ENCODE assay signal across 19 cellular contexts in genomic region chr2:99398303-99398702, GRCh38.
DNase-seq lines count a peak whose midpoint lies in the region; ATAC-seq and TF ChIP-seq lines count a peak whose summit lies in the region.
"Had no signal": no experiment of that assay in that cellular context is flagged by ENCODE, and none has a peak within 500 bp of the region (broad histone marks: within the 10 kb centered on the region; RNA-seq: fewer than 3 reads in every experiment).

No MANE protein-coding gene starts in this region.

- TF ChIP-seq CTCF in Calu3 (IDR thresholded peaks at IDR 0.05; ENCODE audit: unreplicated experiment) (no peak), dorsolateral prefrontal cortex (IDR thresholded peaks at IDR 0.05 in 54 of 56, conservative IDR thresholded peaks at IDR 0.05 in 2 of 56; ENCODE audit: low read depth in 1 of 56, partially characterized antibody in 56 of 56) (no peak)
- no peak for TF ChIP-seq CTCF in CD4-positive, alpha-beta T cell (IDR thresholded peaks at IDR 0.05)

- BruUV-seq in Calu3 (replicated peaks; lab: Mats Ljungman, UMichigan), result no TSS peak

- POLR2A ChIA-PET in activated CD4-positive, alpha-beta T cell treated with anti-CD3 and anti-CD28 coated beads for 36 hours (lab: Charles Lee), result no interaction called here
- POLR2A ChIA-PET in naive thymus-derived CD4-positive, alpha-beta T cell (lab: Charles Lee), result interaction anchor here (1.1 kb wide), 1 partner anchor 11 kb away, joined by 3 read pairs; no protein-coding TSS in a partner anchor
- POLR2A ChIA-PET in CD4-positive, alpha-beta T cell (lab: Charles Lee), result no interaction called here

- H3K36me3 ChIP-seq in naive thymus-derived CD4-positive, alpha-beta T cell (ENCODE audit: control insufficient read depth in 2 of 3, insufficient read depth in 3 of 3, low read length in 3 of 3), result peaks cover 15 to 97% (median 27%) of the 10 kb centered on the region in 3 experiments

- peak overlapping the region; percentile 32 for H3K27ac Mint-ChIP-seq in activated CD4-positive, alpha-beta T cell treated with anti-CD3 and anti-CD28 coated beads for 36 hours
- H3K27ac Mint-ChIP-seq in Calu3 (ENCODE audit: unreplicated experiment), result peak overlapping the region; percentile 54
- peak overlapping the region in 8 of 9 donors; percentile 1 to 86 (median 41) for H3K27ac Mint-ChIP-seq in naive thymus-derived CD4-positive, alpha-beta T cell
- no peak overlapping the region for H3K27ac Mint-ChIP-seq in CD4-positive, alpha-beta T cell
- H3K27ac Mint-ChIP-seq: progenitor cell of endocrine pancreas had no signal

- no peaks in the 10 kb centered on the region for H3K27me3 ChIP-seq in dorsolateral prefrontal cortex
- H3K27me3 ChIP-seq in naive thymus-derived CD4-positive, alpha-beta T cell (ENCODE audit: control insufficient read depth in 2 of 2, insufficient read depth in 2 of 2, low read length in 2 of 2), result no peaks in the 10 kb centered on the region
- H3K27me3 ChIP-seq in CD4-positive, alpha-beta T cell (ENCODE audit: control insufficient read depth, insufficient read depth, low read length), result no peaks in the 10 kb centered on the region
- H3K27me3 ChIP-seq: SJSA1 had no signal

- CTCF ChIA-PET in activated CD4-positive, alpha-beta T cell treated with anti-CD3 and anti-CD28 coated beads for 36 hours (lab: Charles Lee), result interaction anchor here (0.6 kb wide), 1 partner anchor 48 kb away, joined by 4 read pairs; no protein-coding TSS in a partner anchor
- CTCF ChIA-PET in Calu3 (lab: Charles Lee), result interaction anchor here (0.7 kb wide), 1 partner anchor 243 kb away, joined by 3 read pairs; no protein-coding TSS in a partner anchor
- CTCF ChIA-PET in naive thymus-derived CD4-positive, alpha-beta T cell (lab: Charles Lee), result no interaction called here
- CTCF ChIA-PET in CD4-positive, alpha-beta T cell (lab: Charles Lee), result no interaction called here

- DNase-seq in activated CD4-positive, alpha-beta T cell treated with anti-CD3 and anti-CD28 coated beads for 36 hours, result no peak
- no peak for DNase-seq in activated CD4-positive, alpha-beta T cell treated with anti-CD3 and anti-CD28 coated beads, Interleukin-2, amount 50 U/mL, for 1 hour
- DNase-seq in Calu3 (no peak), dorsolateral prefrontal cortex (no peak), SW 1271 (lab: John Stamatoyannopoulos, UW) (no peak)
- DNase-seq in naive thymus-derived CD4-positive, alpha-beta T cell, result no peak
- no peak for DNase-seq in CD4-positive, alpha-beta T cell
- DNase-seq: activated CD8-positive, alpha-beta memory T cell treated with anti-CD3 and anti-CD28 coated beads, Interleukin-2, amount 50 U/mL, for 4 hours; C1 segment of cervical spinal cord; DMS79; effector memory CD4-positive, alpha-beta T cell; NCI-H1105 treated with DMSO at 0.1 percent for 48 hours; PC-9; stimulated activated CD4-positive, alpha-beta T cell treated with anti-CD3 and anti-CD28 coated beads, Interleukin-4, amount 100 ng/mL, for 4 hours; T-helper 9 cell had no signal

- H3K27me3 Mint-ChIP-seq in activated CD4-positive, alpha-beta T cell treated with anti-CD3 and anti-CD28 coated beads for 36 hours, result no peaks in the 10 kb centered on the region
- H3K27me3 Mint-ChIP-seq in Calu3 (ENCODE audit: unreplicated experiment), result no peaks in the 10 kb centered on the region
- no peaks in the 10 kb centered on the region for H3K27me3 Mint-ChIP-seq in naive thymus-derived CD4-positive, alpha-beta T cell
- H3K27me3 Mint-ChIP-seq in CD4-positive, alpha-beta T cell, result no peaks in the 10 kb centered on the region
- H3K27me3 Mint-ChIP-seq: progenitor cell of endocrine pancreas had no signal

- H3K27ac ChIP-seq in dorsolateral prefrontal cortex, result peak overlapping the region in 56 of 59 donors; percentile 2 to 93 (median 79)
- H3K27ac ChIP-seq in naive thymus-derived CD4-positive, alpha-beta T cell (ENCODE audit: low read depth, low read length), result no peak overlapping the region
- no peak overlapping the region for H3K27ac ChIP-seq in CD4-positive, alpha-beta T cell (ENCODE audit: low read depth, low read length)
- H3K27ac ChIP-seq: PC-9, SJSA1 had no signal

- H3K4me3 Mint-ChIP-seq in activated CD4-positive, alpha-beta T cell treated with anti-CD3 and anti-CD28 coated beads for 36 hours, result no peak overlapping the region
- H3K4me3 Mint-ChIP-seq in Calu3 (ENCODE audit: low read depth, unreplicated experiment), result no peak overlapping the region
- H3K4me3 Mint-ChIP-seq in naive thymus-derived CD4-positive, alpha-beta T cell, result peak overlapping the region in 1 of 10 donors; percentile 40
- H3K4me3 Mint-ChIP-seq in CD4-positive, alpha-beta T cell, result no peak overlapping the region

- ATAC-seq in activated CD4-positive, alpha-beta T cell treated with anti-CD3 and anti-CD28 coated beads for 36 hours, result no peak
- no peak for ATAC-seq in naive thymus-derived CD4-positive, alpha-beta T cell
- ATAC-seq in HG02870 (IDR thresholded peaks at IDR 0.05; ENCODE audit: unreplicated experiment), result no peak
- ATAC-seq in CD4-positive, alpha-beta T cell (ENCODE audit: poor library complexity), result no peak
- ATAC-seq: activated CD4-positive, CD25-positive, alpha-beta regulatory T cell treated with anti-CD3 and anti-CD28 coated beads, Interleukin-2, amount 50 U/mL, for 24 hours had no signal

- H3K4me1 ChIP-seq in naive thymus-derived CD4-positive, alpha-beta T cell (ENCODE audit: control insufficient read depth in 2 of 2, insufficient read depth in 2 of 2, low read length in 2 of 2), result no peaks in the 10 kb centered on the region
- H3K4me1 ChIP-seq: SJSA1 had no signal

- intact Hi-C loops in activated CD4-positive, alpha-beta T cell treated with anti-CD3 and anti-CD28 coated beads for 36 hours (cut with DNase I, micrococcal nuclease), result no loop called here
- intact Hi-C loops in Calu3 (cut with micrococcal nuclease; ENCODE audit: unreplicated experiment), result no loop called here
- intact Hi-C loops in dorsolateral prefrontal cortex (cut with DNase I), result no loop called here
- intact Hi-C loops in naive thymus-derived CD4-positive, alpha-beta T cell (cut with micrococcal nuclease), result no loop called here
- intact Hi-C loops in CD4-positive, alpha-beta T cell (cut with DNase I, micrococcal nuclease), result no loop called here

- H3K4me3 ChIP-seq in dorsolateral prefrontal cortex, result no peak overlapping the region
- no peak overlapping the region for H3K4me3 ChIP-seq in naive thymus-derived CD4-positive, alpha-beta T cell (ENCODE audit: low read length)
- H3K4me3 ChIP-seq: PC-9, SJSA1 had no signal

- H3K36me3 Mint-ChIP-seq in activated CD4-positive, alpha-beta T cell treated with anti-CD3 and anti-CD28 coated beads for 36 hours (ENCODE audit: low read depth), result peaks cover 45% of the 10 kb centered on the region
- H3K36me3 Mint-ChIP-seq in Calu3 (ENCODE audit: insufficient read depth, unreplicated experiment), result peaks cover 65% of the 10 kb centered on the region
- peaks cover 18 to 64% (median 30%) of the 10 kb centered on the region in 5 donors for H3K36me3 Mint-ChIP-seq in naive thymus-derived CD4-positive, alpha-beta T cell
- H3K36me3 Mint-ChIP-seq in CD4-positive, alpha-beta T cell (ENCODE audit: low read depth), result peaks cover 87% of the 10 kb centered on the region

- peaks cover 4% of the 10 kb centered on the region for H3K4me1 Mint-ChIP-seq in activated CD4-positive, alpha-beta T cell treated with anti-CD3 and anti-CD28 coated beads for 36 hours
- H3K4me1 Mint-ChIP-seq in Calu3 (ENCODE audit: low read depth, unreplicated experiment), result no peaks in the 10 kb centered on the region
- H3K4me1 Mint-ChIP-seq in naive thymus-derived CD4-positive, alpha-beta T cell, result peaks cover 0 to 7% (median 4%) of the 10 kb centered on the region in 7 donors
- H3K4me1 Mint-ChIP-seq in CD4-positive, alpha-beta T cell (ENCODE audit: low read depth), result peaks cover 2% of the 10 kb centered on the region

- H3K9me3 Mint-ChIP-seq in activated CD4-positive, alpha-beta T cell treated with anti-CD3 and anti-CD28 coated beads for 36 hours (ENCODE audit: low read depth), result no peaks in the 10 kb centered on the region
- no peaks in the 10 kb centered on the region for H3K9me3 Mint-ChIP-seq in Calu3 (ENCODE audit: low read depth, unreplicated experiment)
- no peaks in the 10 kb centered on the region for H3K9me3 Mint-ChIP-seq in naive thymus-derived CD4-positive, alpha-beta T cell
- no peaks in the 10 kb centered on the region for H3K9me3 Mint-ChIP-seq in CD4-positive, alpha-beta T cell

- H3K9me3 ChIP-seq in naive thymus-derived CD4-positive, alpha-beta T cell (ENCODE audit: control insufficient read depth in 2 of 3, low read length in 3 of 3), result no peaks in the 10 kb centered on the region
- no peaks in the 10 kb centered on the region for H3K9me3 ChIP-seq in CD4-positive, alpha-beta T cell (ENCODE audit: control insufficient read depth, low read length)
- H3K9me3 ChIP-seq: SJSA1 had no signal

Comparison
In these comparisons a context has a peak if more than half of its experiments do, and no peak if none do; other contexts are left out.
1. H3K27ac ChIP-seq: peak in dorsolateral prefrontal cortex (56 of 59); none in naive thymus-derived CD4-positive, alpha-beta T cell (single experiment) and CD4-positive, alpha-beta T cell (single experiment).
2. CTCF ChIA-PET loops: an anchor here in activated CD4-positive, alpha-beta T cell treated with anti-CD3 and anti-CD28 coated beads for 36 hours (0.6 kb wide) and Calu3 (0.7 kb wide); none called in naive thymus-derived CD4-positive, alpha-beta T cell and CD4-positive, alpha-beta T cell.